Comparison of ENCODE assay signal across 24 cellular contexts in genomic region chr2:240532032-240532775, GRCh38. TPM values are rescaled to one million over a fixed set of nuclear protein-coding genes. Genes with fewer than 3 reads are reported as not detected.
DNase-seq lines count a peak whose midpoint lies in the region; ATAC-seq and TF ChIP-seq lines count a peak whose summit lies in the region.
"Had no signal": no experiment of that assay in that cellular context is flagged by ENCODE, and none has a peak within 500 bp of the region (broad histone marks: within the 10 kb centered on the region; RNA-seq: fewer than 3 reads in every experiment).

No MANE protein-coding gene starts in this region.

- no peaks in the 10 kb centered on the region for H3K27me3 Mint-ChIP-seq in activated naive CD8-positive, alpha-beta T cell
- H3K27me3 Mint-ChIP-seq in activated naive CD8-positive, alpha-beta T cell treated with anti-CD3 and anti-CD28 coated beads for 36 hours: no peaks in the 10 kb centered on the region
- H3K27me3 Mint-ChIP-seq in mesothelial cell of epicardium (ENCODE audit: low read depth): no peaks in the 10 kb centered on the region
- H3K27me3 Mint-ChIP-seq: activated B cell treated with CpG ODN at 0.5 μM for 24 hours; activated CD4-positive, alpha-beta T cell treated with anti-CD3 and anti-CD28 coated beads, Interleukin-2, amount 10 ng/mL, durations not matched to agents 7 days and 5 days; activated T-cell treated with anti-CD3 and anti-CD28 coated beads, Interleukin-2, amount 50 U/mL, for 24 hours; CD4-positive, alpha-beta memory T cell; stimulated activated memory B cell treated with anti-CD40 and anti-IgM and Interleukin-4, amounts not matched to agents 10 μg/mL and 1 μg/mL and 100 μg/mL, for 72 hours had no signal

- ATAC-seq in HG02642 (IDR thresholded peaks at IDR 0.05; ENCODE audit: poor library complexity, unreplicated experiment): no peak
- ATAC-seq: left lobe of liver; pancreas; stimulated activated memory B cell treated with anti-CD40 and anti-IgM and Interleukin-4, amounts not matched to agents 10 μg/mL and 1 μg/mL and 100 μg/mL, for 72 hours had no signal

- DNase-seq in activated naive CD8-positive, alpha-beta T cell treated with anti-CD3 and anti-CD28 coated beads for 36 hours: no peak
- peak; percentile 38 for DNase-seq in OCI-M1 (lab: John Stamatoyannopoulos, UW)
- DNase-seq in myocyte (ENCODE audit: low read depth): peak; percentile 11
- no peak for DNase-seq in mesothelial cell of epicardium (ENCODE audit: low spot score in 2 of 2, unreplicated experiment in 2 of 2)
- DNase-seq: activated B cell treated with CpG ODN at 0.5 μM for 24 hours; activated CD4-positive, alpha-beta T cell treated with anti-CD3 and anti-CD28 coated beads, Interleukin-2, amount 10 ng/mL, durations not matched to agents 7 days and 5 days; activated gamma-delta T cell; activated T-cell treated with anti-CD3 and anti-CD28 coated beads, Interleukin-2, amount 50 U/mL, for 24 hours; CD4-positive, alpha-beta memory T cell; GOT3; KBM-7; MG63; NCI-H1417; NCI-H2029 treated with DMSO at 0.1 percent for 48 hours; NCI-H345; pancreas; retina; T1000; transverse colon had no signal

- peaks cover 7% of the 10 kb centered on the region for H3K4me1 Mint-ChIP-seq in activated naive CD8-positive, alpha-beta T cell (ENCODE audit: low read depth)
- H3K4me1 Mint-ChIP-seq in activated naive CD8-positive, alpha-beta T cell treated with anti-CD3 and anti-CD28 coated beads for 36 hours: no peaks in the 10 kb centered on the region
- H3K4me1 Mint-ChIP-seq in mesothelial cell of epicardium: no peaks in the 10 kb centered on the region
- H3K4me1 Mint-ChIP-seq: activated B cell treated with CpG ODN at 0.5 μM for 24 hours; activated CD4-positive, alpha-beta T cell treated with anti-CD3 and anti-CD28 coated beads, Interleukin-2, amount 10 ng/mL, durations not matched to agents 7 days and 5 days; neural crest cell had no signal

- peaks cover 42% of the 10 kb centered on the region for H3K36me3 Mint-ChIP-seq in activated naive CD8-positive, alpha-beta T cell
- H3K36me3 Mint-ChIP-seq in activated naive CD8-positive, alpha-beta T cell treated with anti-CD3 and anti-CD28 coated beads for 36 hours: peaks cover 81% of the 10 kb centered on the region
- H3K36me3 Mint-ChIP-seq in mesothelial cell of epicardium: peaks cover 68% of the 10 kb centered on the region

- no peak for TF ChIP-seq CTCF in mesothelial cell of epicardium (IDR thresholded peaks at IDR 0.05; ENCODE audit: unreplicated experiment)

- peaks cover 18% of the 10 kb centered on the region for H3K9me3 Mint-ChIP-seq in activated naive CD8-positive, alpha-beta T cell (ENCODE audit: low read depth)
- peaks cover 28% of the 10 kb centered on the region for H3K9me3 Mint-ChIP-seq in activated naive CD8-positive, alpha-beta T cell treated with anti-CD3 and anti-CD28 coated beads for 36 hours
- H3K9me3 Mint-ChIP-seq in mesothelial cell of epicardium: peaks cover 56% of the 10 kb centered on the region

- H3K27ac Mint-ChIP-seq in activated naive CD8-positive, alpha-beta T cell: peak overlapping the region; percentile 1
- H3K27ac Mint-ChIP-seq in activated naive CD8-positive, alpha-beta T cell treated with anti-CD3 and anti-CD28 coated beads for 36 hours: no peak overlapping the region
- H3K27ac Mint-ChIP-seq in mesothelial cell of epicardium: no peak overlapping the region
- H3K27ac Mint-ChIP-seq: activated B cell treated with CpG ODN at 0.5 μM for 24 hours; activated CD4-positive, alpha-beta T cell treated with anti-CD3 and anti-CD28 coated beads, Interleukin-2, amount 10 ng/mL, durations not matched to agents 7 days and 5 days; activated T-cell treated with anti-CD3 and anti-CD28 coated beads, Interleukin-2, amount 50 U/mL, for 24 hours; CD4-positive, alpha-beta memory T cell; stimulated activated memory B cell treated with anti-CD40 and anti-IgM and Interleukin-4, amounts not matched to agents 10 μg/mL and 1 μg/mL and 100 μg/mL, for 72 hours had no signal

- no peak overlapping the region for H3K4me3 Mint-ChIP-seq in activated naive CD8-positive, alpha-beta T cell
- H3K4me3 Mint-ChIP-seq in activated naive CD8-positive, alpha-beta T cell treated with anti-CD3 and anti-CD28 coated beads for 36 hours: no peak overlapping the region
- no peak overlapping the region for H3K4me3 Mint-ChIP-seq in mesothelial cell of epicardium
- H3K4me3 Mint-ChIP-seq: activated B cell treated with CpG ODN at 0.5 μM for 24 hours; activated CD4-positive, alpha-beta T cell treated with anti-CD3 and anti-CD28 coated beads, Interleukin-2, amount 10 ng/mL, durations not matched to agents 7 days and 5 days; activated T-cell treated with anti-CD3 and anti-CD28 coated beads, Interleukin-2, amount 50 U/mL, for 24 hours; CD4-positive, alpha-beta memory T cell; neural crest cell; stimulated activated memory B cell treated with anti-CD40 and anti-IgM and Interleukin-4, amounts not matched to agents 10 μg/mL and 1 μg/mL and 100 μg/mL, for 72 hours had no signal

RNA-seq across cellular contexts. Expression of gene ANKMY1, which starts 25.6 kb away (rescaled TPM):
- 10 to 100 TPM; 13.3 to 15.9 TPM for total RNA-seq in activated naive CD8-positive, alpha-beta T cell treated with anti-CD3 and anti-CD28 coated beads for 36 hours
- total RNA-seq in myocyte (5.3 and 5.4 TPM in 2 replicates), mesothelial cell of epicardium (25.9 to 29.8 TPM (median 27.3 TPM) in 3 replicates)
- polyA plus RNA-seq in myocyte (2012): 9.0 TPM

RNA-seq across cellular contexts. Expression of gene DUSP28, which starts 28.0 kb away (rescaled TPM):
- total RNA-seq in activated naive CD8-positive, alpha-beta T cell treated with anti-CD3 and anti-CD28 coated beads for 36 hours: 1 to 10 TPM; 6.7 to 6.9 TPM
- total RNA-seq in myocyte: 36.7 and 54.0 TPM in 2 replicates
- polyA plus RNA-seq in myocyte (2012): 17.8 TPM
- 4.3 to 6.2 TPM (median 5.9 TPM) in 3 replicates for total RNA-seq in mesothelial cell of epicardium

RNA-seq across cellular contexts. Expression of gene RNPEPL1, which starts 36.1 kb away (rescaled TPM):
- total RNA-seq in activated naive CD8-positive, alpha-beta T cell treated with anti-CD3 and anti-CD28 coated beads for 36 hours: 10 to 100 TPM; 33.8 to 37.2 TPM
- 19.3 and 21.2 TPM in 2 replicates for total RNA-seq in myocyte
- polyA plus RNA-seq in myocyte (2012): 44.7 TPM
- 26.4 to 28.3 TPM (median 28.3 TPM) in 3 replicates for total RNA-seq in mesothelial cell of epicardium

RNA-seq across cellular contexts. Expression of gene CAPN10, which starts 54.3 kb away (rescaled TPM):
- total RNA-seq in activated naive CD8-positive, alpha-beta T cell treated with anti-CD3 and anti-CD28 coated beads for 36 hours: 10 to 100 TPM; 30.1 to 32.3 TPM
- total RNA-seq in myocyte (30.2 and 31.5 TPM in 2 replicates), mesothelial cell of epicardium (58.3 to 60.3 TPM (median 58.6 TPM) in 3 replicates)
- 21.2 TPM for polyA plus RNA-seq in myocyte (2012)

Comparison
In these comparisons a context has a peak if more than half of its experiments do, and no peak if none do; other contexts are left out.
1. DNase-seq: peak in OCI-M1 (single experiment) and myocyte (single experiment); none in activated naive CD8-positive, alpha-beta T cell treated with anti-CD3 and anti-CD28 coated beads for 36 hours (single experiment) and mesothelial cell of epicardium (0 of 2).